1 cellular context compared by ENCODE assay signal in the genomic region with DNA sequence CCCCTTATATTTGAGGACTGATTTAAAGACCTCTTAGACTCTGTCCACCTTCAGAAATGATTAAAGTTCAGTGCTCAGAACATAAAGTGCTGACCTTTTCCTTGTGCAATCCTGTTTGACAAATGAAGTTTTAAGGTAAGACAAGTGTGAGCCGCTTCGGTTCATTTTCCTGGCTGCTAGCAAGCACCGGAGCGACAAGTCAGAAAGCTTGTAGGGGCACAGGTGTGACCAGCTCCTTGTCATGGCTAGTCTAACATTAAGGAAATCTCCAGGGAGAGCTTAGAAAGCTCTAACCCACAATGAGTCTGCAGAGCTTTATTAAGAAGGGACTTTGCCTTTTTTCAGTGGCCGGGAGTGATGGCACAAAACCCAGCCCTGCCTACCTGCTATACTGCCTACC.
TF ChIP-seq lines count a peak whose summit lies in the region.

No MANE protein-coding gene starts in this region.

TF ChIP-seq in GM23338, 12 proteins besides CTCF, POLR2A, EP300 and RAD21 (continued from another document):
- TF ChIP-seq ZNF462 (CRISPR knock-in tag; IDR thresholded peaks at IDR 0.05): no peak
- no peak for TF ChIP-seq POLR2AphosphoS5 (IDR thresholded peaks at IDR 0.05; ENCODE audit: low read depth)
- no peak for TF ChIP-seq JUNB (IDR thresholded peaks at IDR 0.05; ENCODE audit: unreplicated experiment)
- TF ChIP-seq EZH2 (IDR thresholded peaks at IDR 0.05; ENCODE audit: low read depth, unreplicated experiment): no peak
- no peak for TF ChIP-seq STAT1 (IDR thresholded peaks at IDR 0.05; ENCODE audit: unreplicated experiment)
- TF ChIP-seq NANOG (IDR thresholded peaks at IDR 0.05; ENCODE audit: borderline replicate concordance): no peak
- TF ChIP-seq, protein P1, sequence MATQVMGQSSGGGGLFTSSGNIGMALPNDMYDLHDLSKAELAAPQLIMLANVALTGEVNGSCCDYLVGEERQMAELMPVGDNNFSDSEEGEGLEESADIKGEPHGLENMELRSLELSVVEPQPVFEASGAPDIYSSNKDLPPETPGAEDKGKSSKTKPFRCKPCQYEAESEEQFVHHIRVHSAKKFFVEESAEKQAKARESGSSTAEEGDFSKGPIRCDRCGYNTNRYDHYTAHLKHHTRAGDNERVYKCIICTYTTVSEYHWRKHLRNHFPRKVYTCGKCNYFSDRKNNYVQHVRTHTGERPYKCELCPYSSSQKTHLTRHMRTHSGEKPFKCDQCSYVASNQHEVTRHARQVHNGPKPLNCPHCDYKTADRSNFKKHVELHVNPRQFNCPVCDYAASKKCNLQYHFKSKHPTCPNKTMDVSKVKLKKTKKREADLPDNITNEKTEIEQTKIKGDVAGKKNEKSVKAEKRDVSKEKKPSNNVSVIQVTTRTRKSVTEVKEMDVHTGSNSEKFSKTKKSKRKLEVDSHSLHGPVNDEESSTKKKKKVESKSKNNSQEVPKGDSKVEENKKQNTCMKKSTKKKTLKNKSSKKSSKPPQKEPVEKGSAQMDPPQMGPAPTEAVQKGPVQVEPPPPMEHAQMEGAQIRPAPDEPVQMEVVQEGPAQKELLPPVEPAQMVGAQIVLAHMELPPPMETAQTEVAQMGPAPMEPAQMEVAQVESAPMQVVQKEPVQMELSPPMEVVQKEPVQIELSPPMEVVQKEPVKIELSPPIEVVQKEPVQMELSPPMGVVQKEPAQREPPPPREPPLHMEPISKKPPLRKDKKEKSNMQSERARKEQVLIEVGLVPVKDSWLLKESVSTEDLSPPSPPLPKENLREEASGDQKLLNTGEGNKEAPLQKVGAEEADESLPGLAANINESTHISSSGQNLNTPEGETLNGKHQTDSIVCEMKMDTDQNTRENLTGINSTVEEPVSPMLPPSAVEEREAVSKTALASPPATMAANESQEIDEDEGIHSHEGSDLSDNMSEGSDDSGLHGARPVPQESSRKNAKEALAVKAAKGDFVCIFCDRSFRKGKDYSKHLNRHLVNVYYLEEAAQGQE (IDR thresholded peaks at IDR 0.05; ENCODE audit: unreplicated experiment): no peak
TF ChIP-seq in GM23338: peak in this region for 0.
